ENCODE assay signal across 10 cellular contexts in the genomic region with DNA sequence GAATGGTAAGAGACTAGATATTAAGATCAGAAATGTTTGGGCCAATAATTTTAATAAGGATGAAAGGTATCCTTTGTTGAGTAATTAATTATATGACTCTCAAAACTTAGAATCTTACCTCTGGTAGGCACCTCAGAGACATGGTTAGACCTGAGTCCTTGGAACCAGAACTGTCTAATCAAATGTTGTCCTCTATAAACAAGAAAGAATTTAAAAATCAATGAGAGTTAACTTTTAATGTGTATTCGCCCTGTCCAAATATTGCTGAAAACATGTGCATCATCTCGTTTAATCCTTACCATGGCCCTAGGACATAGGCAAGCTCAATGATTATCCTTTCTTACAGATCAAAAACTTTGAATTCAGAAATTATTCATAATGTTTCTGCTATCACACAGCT.
"Had no signal": no experiment of that assay in that cellular context is flagged by ENCODE, and none has a peak within 500 bp of the region (broad histone marks: within the 10 kb centered on the region; RNA-seq: fewer than 3 reads in every experiment).

No MANE protein-coding gene starts in this region.

- H3K4me3 Mint-ChIP-seq: GM23338, H9, HFFc6 had no signal

- H3K4me3 ChIP-seq: GM23248, GM23338, HAP-1 had no signal

- ATAC-seq: GM23338, HCT116 had no signal

- H3K4me1 Mint-ChIP-seq: GM23338, H9 had no signal

- FAIRE-seq: H54 had no signal

- H3K27ac ChIP-seq: GM23248 had no signal

- H3K4me2 ChIP-seq: GM23338 had no signal

- H3K9me3 Mint-ChIP-seq: HFFc6 had no signal

- H3K27ac Mint-ChIP-seq: GM23338, H9, HFFc6 had no signal

- H3K36me3 ChIP-seq: HAP-1 had no signal

- H2AFZ ChIP-seq: GM23248, GM23338 had no signal

- H3K9me3 ChIP-seq: HAP-1 had no signal

- DNase-seq: GM23248, GOT3, H7, H9, HCEC 1CT, HFFc6 had no signal

- H3K4me1 ChIP-seq: HAP-1 had no signal

- H3K9ac ChIP-seq: GM23248 had no signal
